ENCODE assay signal across 25 cellular contexts in the genomic region with DNA sequence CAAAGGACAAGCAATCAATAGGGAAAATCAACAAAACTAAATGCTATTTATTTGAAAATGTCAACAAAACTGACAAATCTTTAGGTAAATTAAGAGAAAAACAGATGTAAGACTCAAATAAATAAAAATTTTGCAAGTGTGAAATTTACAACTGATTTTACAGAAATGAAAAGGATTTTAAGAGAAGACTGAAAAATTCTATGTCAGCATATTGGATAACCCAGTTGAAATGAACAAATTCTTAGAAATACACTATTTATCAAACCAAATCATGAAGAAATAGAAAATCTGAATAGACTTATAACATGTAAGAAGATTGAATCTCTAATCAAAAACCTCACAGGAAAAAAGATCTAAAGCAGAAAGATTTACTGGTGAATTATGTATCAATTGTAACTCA. TPM values are rescaled to one million over a fixed set of nuclear protein-coding genes. Genes with fewer than 3 reads are reported as not detected.
A peak's percentile ranks its signal among the peaks of the same experiment; 100 is the strongest.
DNase-seq lines count a peak whose midpoint lies in the region; ATAC-seq, FAIRE-seq and TF ChIP-seq lines count a peak whose summit lies in the region.
"Had no signal": no experiment of that assay in that cellular context is flagged by ENCODE, and none has a peak within 500 bp of the region (broad histone marks: within the 10 kb centered on the region; RNA-seq: fewer than 3 reads in every experiment).

No MANE protein-coding gene starts in this region.

- no peak for TF ChIP-seq EP300 in K562 (IDR thresholded peaks at IDR 0.05; ENCODE audit: low read length)

- H3K27ac ChIP-seq in mammary epithelial cell (ENCODE audit: insufficient read depth, low read depth, low read length) (no peak overlapping the region), GM23338 (ENCODE audit: low read depth) (no peak overlapping the region), K562 (ENCODE audit: extremely low read depth, low read depth, low read length) (no peak overlapping the region), foreskin keratinocyte (peak overlapping the region; percentile 39), Karpas-422 (ENCODE audit: low read length) (no peak overlapping the region)
- H3K27ac ChIP-seq: 22Rv1 had no signal

- no peak for TF ChIP-seq RAD21 in K562 (CRISPR knock-in tag; conservative IDR thresholded peaks at IDR 0.05 in 1 of 2, IDR thresholded peaks at IDR 0.05 in 1 of 2)

- H3K4me3 ChIP-seq in mammary epithelial cell (replicated peaks in 1 of 3; ENCODE audit: insufficient read depth in 1 of 3, low read depth in 2 of 3, low read length in 3 of 3) (no peak overlapping the region), GM23338 (no peak overlapping the region), K562 (no peak overlapping the region), Karpas-422 (ENCODE audit: low read length) (no peak overlapping the region)
- H3K4me3 ChIP-seq: GM12878 had no signal

- no peak for TF ChIP-seq CTCF in MCF 10A (IDR thresholded peaks at IDR 0.05; ENCODE audit: unreplicated experiment)
- no peak for TF ChIP-seq CTCF in mammary epithelial cell (conservative IDR thresholded peaks at IDR 0.05 in 1 of 2, IDR thresholded peaks at IDR 0.05 in 1 of 2; ENCODE audit: extremely low read depth in 1 of 2, insufficient read depth in 1 of 2, low read depth in 1 of 2, low read length in 2 of 2)
- TF ChIP-seq CTCF in GM23338 (conservative IDR thresholded peaks at IDR 0.05; ENCODE audit: low read depth in 2 of 2) = no peak
- no peak for TF ChIP-seq CTCF in K562 (IDR thresholded peaks at IDR 0.05 in 2 of 3, conservative IDR thresholded peaks at IDR 0.05 in 1 of 3; ENCODE audit: insufficient read depth in 2 of 3, low read depth in 1 of 3, low read length in 3 of 3)
- TF ChIP-seq CTCF in foreskin keratinocyte (conservative IDR thresholded peaks at IDR 0.05) = no peak

- in situ Hi-C loops in mammary epithelial cell (cut with MboI; ENCODE audit: low sequenced_read_pairs in 2 of 2) = no loop called here
- in situ Hi-C loops in K562 (cut with MboI) = no loop called here

- ATAC-seq in GM23338 (no peak), K562 (no peak), foreskin keratinocyte (no peak)
- no peak for ATAC-seq in stimulated activated naive CD8-positive, alpha-beta T cell treated with anti-CD3 and anti-CD28 coated beads, Interleukin-15, amount 100 ng/mL, for 72 hours
- ATAC-seq: GM12878 had no signal

- H3K9me3 ChIP-seq in mammary epithelial cell (replicated peaks; ENCODE audit: insufficient read depth, low read length) (peaks cover 2% of the 10 kb centered on the region), K562 (replicated peaks; ENCODE audit: control insufficient read depth, insufficient read depth, low read depth, low read length) (no peaks in the 10 kb centered on the region), Karpas-422 (ENCODE audit: low read length) (no peaks in the 10 kb centered on the region)
- H3K9me3 ChIP-seq: BE2C had no signal

- 0 out of 2 replicates have a peak, but pooled peaks cover 3% of the 10 kb centered on the region for H3F3A ChIP-seq in GM23338 (replicated peaks; ENCODE audit: low read depth)

- H3K4me2 ChIP-seq in mammary epithelial cell (ENCODE audit: insufficient read depth, low read depth, low read length) = no peak overlapping the region
- H3K4me2 ChIP-seq in GM23338 = no peak overlapping the region
- no peak overlapping the region for H3K4me2 ChIP-seq in K562 (ENCODE audit: insufficient read depth, low read length)
- no peak overlapping the region for H3K4me2 ChIP-seq in Karpas-422 (ENCODE audit: low read depth, low read length, poor library complexity, severe bottlenecking)

- H3K4me3 Mint-ChIP-seq in MCF 10A (ENCODE audit: unreplicated experiment) (no peak overlapping the region), GM23338 (no peak overlapping the region)
- H3K4me3 Mint-ChIP-seq in stimulated activated naive CD8-positive, alpha-beta T cell treated with anti-CD3 and anti-CD28 coated beads, Interleukin-15, amount 100 ng/mL, for 72 hours = no peak overlapping the region
- H3K4me3 Mint-ChIP-seq: CD4-positive, alpha-beta memory T cell had no signal

- H2AFZ ChIP-seq in mammary epithelial cell (ENCODE audit: low read depth, low read length) (no peak overlapping the region), GM23338 (no peak overlapping the region), K562 (ENCODE audit: low read depth, low read length) (no peak overlapping the region), Karpas-422 (ENCODE audit: low read length) (no peak overlapping the region)

- DNase-seq in MCF 10A (ENCODE audit: unreplicated experiment) (no peak), mammary epithelial cell (no peak), GM23338 (ENCODE audit: low spot score) (no peak), K562 (ENCODE audit: extremely low read depth in 1 of 4, low spot score in 3 of 4) (no peak), foreskin keratinocyte (no peak), Karpas-422 (no peak)
- DNase-seq in activated CD4-positive, alpha-beta T cell treated with anti-CD3 and anti-CD28 coated beads, Interleukin-2, amount 50 U/mL, for 48 hours = no peak
- DNase-seq in stimulated activated naive CD8-positive, alpha-beta T cell treated with anti-CD3 and anti-CD28 coated beads, Interleukin-15, amount 100 ng/mL, for 72 hours = no peak
- DNase-seq: ACHN; AML-193; BE2C; C1 segment of cervical spinal cord; CD4-positive, alpha-beta memory T cell; DMS 273 treated with DMSO at 0.1 percent for 48 hours; DMS79; EL; GDM1; GOT3; H7; HCEC 1CT had no signal

- CTCF ChIA-PET in MCF 10A (lab: Yijun Ruan, JAX) = no interaction called here
- CTCF ChIA-PET in mammary epithelial cell (lab: Charles Lee; ENCODE audit: low non-redundant PET) = no interaction called here
- CTCF ChIA-PET in K562 (lab: Yijun Ruan, JAX; ENCODE audit: low intra/inter-chr PET ratio) = no interaction called here

- H3K9me2 ChIP-seq in GM23338 (ENCODE audit: insufficient read depth) (0 out of 2 replicates have a peak, but pooled peaks cover under 1% of the 10 kb centered on the region), Karpas-422 (replicated peaks; ENCODE audit: insufficient read depth, low read length) (no peaks in the 10 kb centered on the region)

- intact Hi-C loops in MCF 10A (cut with micrococcal nuclease) (no loop called here), mammary epithelial cell (cut with micrococcal nuclease) (no loop called here), K562 (cut with micrococcal nuclease) (no loop called here)

- H3K9ac ChIP-seq in mammary epithelial cell (ENCODE audit: insufficient read depth, low read length) (no peak overlapping the region), K562 (ENCODE audit: insufficient read depth in 1 of 2, low read depth in 2 of 2, low read length in 2 of 2) (no peak overlapping the region), Karpas-422 (ENCODE audit: low read length) (no peak overlapping the region)

- TF ChIP-seq POLR2A in K562 (conservative IDR thresholded peaks at IDR 0.05) = no peak

- H3K4me1 Mint-ChIP-seq in MCF 10A (ENCODE audit: insufficient read depth, unreplicated experiment) = peaks cover 12% of the 10 kb centered on the region
- peaks cover 42% of the 10 kb centered on the region for H3K4me1 Mint-ChIP-seq in GM23338
- H3K4me1 Mint-ChIP-seq in stimulated activated naive CD8-positive, alpha-beta T cell treated with anti-CD3 and anti-CD28 coated beads, Interleukin-15, amount 100 ng/mL, for 72 hours = no peaks in the 10 kb centered on the region
- H3K4me1 Mint-ChIP-seq: CD4-positive, alpha-beta memory T cell had no signal

- H3K9me3 Mint-ChIP-seq in MCF 10A (ENCODE audit: unreplicated experiment) = peaks cover 15% of the 10 kb centered on the region
- peaks cover 35% of the 10 kb centered on the region for H3K9me3 Mint-ChIP-seq in GM23338
- H3K9me3 Mint-ChIP-seq in stimulated activated naive CD8-positive, alpha-beta T cell treated with anti-CD3 and anti-CD28 coated beads, Interleukin-15, amount 100 ng/mL, for 72 hours = peaks cover 0 to 28% of the 10 kb centered on the region in 2 donors

- POLR2A ChIA-PET in MCF 10A (lab: Yijun Ruan, JAX) (no interaction called here), K562 (lab: Yijun Ruan, JAX) (no interaction called here)

- no peaks in the 10 kb centered on the region for H4K20me1 ChIP-seq in mammary epithelial cell (ENCODE audit: insufficient read depth, low read length)
- H4K20me1 ChIP-seq in GM23338 (replicated peaks; ENCODE audit: insufficient read depth) = no peaks in the 10 kb centered on the region
- H4K20me1 ChIP-seq in K562 (replicated peaks; ENCODE audit: control insufficient read depth, insufficient read depth, low read length) = no peaks in the 10 kb centered on the region
- H4K20me1 ChIP-seq in Karpas-422 (ENCODE audit: insufficient read depth, low read depth, low read length) = no peaks in the 10 kb centered on the region

- BruUV-seq in MCF 10A (replicated peaks; lab: Mats Ljungman, UMichigan) = no TSS peak
- no TSS peak for BruUV-seq in mammary epithelial cell (replicated peaks; lab: Mats Ljungman, UMichigan)
- no TSS peak for BruUV-seq in K562 (replicated peaks; lab: Mats Ljungman, UMichigan)

- no peak for FAIRE-seq in K562 (lab: Jason Lieb, UNC)
- FAIRE-seq: A204.1, D721Med, GM12878, GM19239 had no signal

- no peaks in the 10 kb centered on the region for H3K27me3 ChIP-seq in mammary epithelial cell (ENCODE audit: insufficient read depth, low read length)
- H3K27me3 ChIP-seq in GM23338 (ENCODE audit: insufficient read depth) = no peaks in the 10 kb centered on the region
- H3K27me3 ChIP-seq in K562 (ENCODE audit: control insufficient read depth in 2 of 2, insufficient read depth in 2 of 2, low read length in 2 of 2) = no peaks in the 10 kb centered on the region
- no peaks in the 10 kb centered on the region for H3K27me3 ChIP-seq in foreskin keratinocyte
- no peaks in the 10 kb centered on the region for H3K27me3 ChIP-seq in Karpas-422 (ENCODE audit: low read length)
- H3K27me3 ChIP-seq: BE2C had no signal

- no peaks in the 10 kb centered on the region for H3K36me3 Mint-ChIP-seq in MCF 10A (ENCODE audit: insufficient read depth, unreplicated experiment)
- H3K36me3 Mint-ChIP-seq in GM23338 (ENCODE audit: low read depth) = peaks cover 25% of the 10 kb centered on the region
- H3K36me3 Mint-ChIP-seq: CD4-positive, alpha-beta memory T cell had no signal

- H3K27ac Mint-ChIP-seq in MCF 10A (ENCODE audit: low read depth, unreplicated experiment) = peak overlapping the region; percentile 9
- peak overlapping the region; percentile 69; the same call in 1 of the 2 replicates for H3K27ac Mint-ChIP-seq in GM23338
- no peak overlapping the region for H3K27ac Mint-ChIP-seq in stimulated activated naive CD8-positive, alpha-beta T cell treated with anti-CD3 and anti-CD28 coated beads, Interleukin-15, amount 100 ng/mL, for 72 hours
- H3K27ac Mint-ChIP-seq: CD4-positive, alpha-beta memory T cell had no signal

- no peaks in the 10 kb centered on the region for H3K9me1 ChIP-seq in K562 (ENCODE audit: control insufficient read depth, insufficient read depth, low read length)

- dilution Hi-C loops in mammary epithelial cell (cut with HindIII; ENCODE audit: low sequenced_read_pairs) = loop anchor here (5.0 kb wide), 1 partner anchor 89 kb away; a partner anchor contains a TSS

- H3K27me3 Mint-ChIP-seq in MCF 10A (ENCODE audit: insufficient read depth, unreplicated experiment) = no peaks in the 10 kb centered on the region
- no peaks in the 10 kb centered on the region for H3K27me3 Mint-ChIP-seq in GM23338 (ENCODE audit: insufficient read depth, low read depth, poor library complexity)
- H3K27me3 Mint-ChIP-seq in stimulated activated naive CD8-positive, alpha-beta T cell treated with anti-CD3 and anti-CD28 coated beads, Interleukin-15, amount 100 ng/mL, for 72 hours = peaks cover 8% of the 10 kb centered on the region

- H3K79me2 ChIP-seq in mammary epithelial cell (ENCODE audit: insufficient read depth, low read length) (no peaks in the 10 kb centered on the region), GM23338 (replicated peaks; ENCODE audit: insufficient read depth) (no peaks in the 10 kb centered on the region), K562 (ENCODE audit: control insufficient read depth, insufficient read depth, low read length) (no peaks in the 10 kb centered on the region), Karpas-422 (ENCODE audit: low read length) (no peaks in the 10 kb centered on the region)

- H3K36me3 ChIP-seq in mammary epithelial cell (ENCODE audit: insufficient read depth, low read length) (no peaks in the 10 kb centered on the region), GM23338 (ENCODE audit: insufficient read depth) (peaks cover 4% of the 10 kb centered on the region; the same call in 1 of the 2 replicates), K562 (ENCODE audit: control insufficient read depth, insufficient read depth, low read length) (no peaks in the 10 kb centered on the region), Karpas-422 (ENCODE audit: insufficient read depth, low read length) (no peaks in the 10 kb centered on the region)
- H3K36me3 ChIP-seq: BE2C had no signal

- H3K4me1 ChIP-seq in mammary epithelial cell (ENCODE audit: insufficient read depth, low read length) (peaks cover 12% of the 10 kb centered on the region), GM23338 (ENCODE audit: insufficient read depth) (peaks cover 6% of the 10 kb centered on the region; the same call in 1 of the 2 replicates), K562 (replicated peaks in 1 of 2; ENCODE audit: control insufficient read depth in 2 of 2, insufficient read depth in 2 of 2, low read length in 2 of 2) (peaks cover 0 to 4% of the 10 kb centered on the region in 2 experiments; a peak in 1 of 5 replicates), foreskin keratinocyte (peaks cover 9% of the 10 kb centered on the region), Karpas-422 (ENCODE audit: low read length) (no peaks in the 10 kb centered on the region)
- H3K4me1 ChIP-seq: BE2C had no signal

RNA-seq across cellular contexts. Expression of a gene that starts 7.6 kb away (rescaled TPM):
- total RNA-seq in MCF 10A (2022) (not detected in 2 replicates), mammary epithelial cell (not detected), K562 (2014; rRNA removed) (0.33 TPM in 1 of 2 replicates, not detected in the other), K562 (2014; rRNA removed; fragmentation: Illumina TruSeq; extraction: Trizol) (0.22 and 0.41 TPM in 2 replicates), K562 (2015; rRNA removed; fragmentation: Illumina TruSeq; extraction: Trizol) (not detected in 2 replicates), K562 (2021) (0.76 TPM in 1 of 2 replicates, not detected in the other), foreskin keratinocyte (not detected in 2 replicates)
- polyA plus RNA-seq in mammary epithelial cell (not detected), GM23338 (2016; fragmentation: Nextera tagmentation; extraction: Ambion mirVana) (0.44 and 0.57 TPM in 2 replicates), K562 (2011; rRNA removed) (not detected in 2 replicates), K562 (2014; fragmentation: Illumina TruSeq; extraction: Trizol) (0.29 and 0.39 TPM in 2 replicates), K562 (2014; fragmentation: Nextera tagmentation; extraction: Ambion mirVana) (1 to 10 TPM; 1.9 to 2.0 TPM), K562 (2014; rRNA removed) (0.35 and 0.41 TPM in 2 replicates), foreskin keratinocyte (not detected in 2 replicates)
- not detected for polyA minus RNA-seq in mammary epithelial cell
- total RNA-seq in GM23338 (2014; rRNA removed; shearing (Covaris generic)) = not detected in 2 replicates
- not detected in 2 replicates for total RNA-seq in K562 (2011; cell fraction: chromatin; rRNA removed; ENCODE audit: low replicate concordance)
- not detected in 2 replicates for total RNA-seq in K562 (2011; cell fraction: nucleolus; rRNA removed)
- total RNA-seq in K562 (2011; cell fraction: nucleoplasm; rRNA removed) = not detected in 2 replicates
- polyA plus RNA-seq in K562 (2011; cell fraction: cytosol; rRNA removed) = not detected in 2 replicates
- polyA plus RNA-seq in K562 (2011; cell fraction: nucleus; rRNA removed) = not detected in 2 replicates
- 0.26 and 0.33 TPM in 2 replicates for polyA plus RNA-seq in K562 (2012)
- not detected in 2 replicates for polyA minus RNA-seq in K562 (2011; rRNA and poly(A)+ RNA removed)
- not detected in 2 replicates for polyA minus RNA-seq in K562 (2011; cell fraction: cytosol; rRNA and poly(A)+ RNA removed)
- not detected in 2 replicates for polyA minus RNA-seq in K562 (2011; cell fraction: nucleus; rRNA and poly(A)+ RNA removed)
- total RNA-seq in Karpas-422 (2014; rRNA removed; shearing (Covaris generic); ENCODE audit: low replicate concordance) = not detected in 2 replicates
- total RNA-seq: CD4-positive, alpha-beta memory T cell; GM12878; H7 had no signal
- polyA plus RNA-seq: CD4-positive, alpha-beta memory T cell had no signal

RNA-seq across cellular contexts. Expression of a gene that starts 26.6 kb away (rescaled TPM):
- total RNA-seq in MCF 10A (2022) = not detected in 2 replicates
- total RNA-seq in mammary epithelial cell = under 1 TPM in 1 of 2 donors, not detected in 1; 0.47 TPM
- not detected for polyA plus RNA-seq in mammary epithelial cell
- not detected for polyA minus RNA-seq in mammary epithelial cell
- total RNA-seq in GM23338 (2014; rRNA removed; shearing (Covaris generic)) = not detected in 2 replicates
- polyA plus RNA-seq in GM23338 (2016; fragmentation: Nextera tagmentation; extraction: Ambion mirVana) = not detected in 2 replicates
- total RNA-seq in K562 (2011; cell fraction: chromatin; rRNA removed; ENCODE audit: low replicate concordance) = not detected in 2 replicates
- not detected in 2 replicates for total RNA-seq in K562 (2011; cell fraction: nucleolus; rRNA removed)
- not detected in 2 replicates for total RNA-seq in K562 (2011; cell fraction: nucleoplasm; rRNA removed)
- total RNA-seq in K562 (2014; rRNA removed) = not detected in 2 replicates
- total RNA-seq in K562 (2014; rRNA removed; fragmentation: Illumina TruSeq; extraction: Trizol) = not detected in 2 replicates
- total RNA-seq in K562 (2015; rRNA removed; fragmentation: Illumina TruSeq; extraction: Trizol) = not detected in 2 replicates
- not detected in 2 replicates for total RNA-seq in K562 (2021)
- not detected in 2 replicates for polyA plus RNA-seq in K562 (2011; rRNA removed)
- polyA plus RNA-seq in K562 (2011; cell fraction: cytosol; rRNA removed) = not detected in 2 replicates
- not detected in 2 replicates for polyA plus RNA-seq in K562 (2011; cell fraction: nucleus; rRNA removed)
- polyA plus RNA-seq in K562 (2012) = not detected in 2 replicates
- polyA plus RNA-seq in K562 (2014; fragmentation: Illumina TruSeq; extraction: Trizol) = not detected in 2 replicates
- polyA plus RNA-seq in K562 (2014; fragmentation: Nextera tagmentation; extraction: Ambion mirVana) = not detected
- not detected in 2 replicates for polyA plus RNA-seq in K562 (2014; rRNA removed)
- not detected in 2 replicates for polyA minus RNA-seq in K562 (2011; rRNA and poly(A)+ RNA removed)
- polyA minus RNA-seq in K562 (2011; cell fraction: cytosol; rRNA and poly(A)+ RNA removed) = not detected in 2 replicates
- polyA minus RNA-seq in K562 (2011; cell fraction: nucleus; rRNA and poly(A)+ RNA removed) = not detected in 2 replicates
- total RNA-seq in foreskin keratinocyte = 3.5 and 5.9 TPM in 2 replicates
- polyA plus RNA-seq in foreskin keratinocyte = 3.4 and 4.3 TPM in 2 replicates
- total RNA-seq in Karpas-422 (2014; rRNA removed; shearing (Covaris generic); ENCODE audit: low replicate concordance) = not detected in 2 replicates
- total RNA-seq: CD4-positive, alpha-beta memory T cell; GM12878; H7 had no signal
- polyA plus RNA-seq: CD4-positive, alpha-beta memory T cell; GM12878 had no signal

RNA-seq across cellular contexts. Expression of a gene that starts 29.7 kb away (rescaled TPM):
- not detected in 2 replicates for total RNA-seq in MCF 10A (2022)
- total RNA-seq in mammary epithelial cell = not detected
- not detected for polyA plus RNA-seq in mammary epithelial cell
- polyA minus RNA-seq in mammary epithelial cell = not detected
- total RNA-seq in GM23338 (2014; rRNA removed; shearing (Covaris generic)) = not detected in 2 replicates
- not detected in 2 replicates for polyA plus RNA-seq in GM23338 (2016; fragmentation: Nextera tagmentation; extraction: Ambion mirVana)
- total RNA-seq in K562 (2011; cell fraction: chromatin; rRNA removed; ENCODE audit: low replicate concordance) = not detected in 2 replicates
- total RNA-seq in K562 (2011; cell fraction: nucleolus; rRNA removed) = not detected in 2 replicates
- not detected in 2 replicates for total RNA-seq in K562 (2011; cell fraction: nucleoplasm; rRNA removed)
- not detected in 2 replicates for total RNA-seq in K562 (2014; rRNA removed)
- not detected in 2 replicates for total RNA-seq in K562 (2014; rRNA removed; fragmentation: Illumina TruSeq; extraction: Trizol)
- not detected in 2 replicates for total RNA-seq in K562 (2015; rRNA removed; fragmentation: Illumina TruSeq; extraction: Trizol)
- not detected in 2 replicates for total RNA-seq in K562 (2021)
- not detected in 2 replicates for polyA plus RNA-seq in K562 (2011; rRNA removed)
- not detected in 2 replicates for polyA plus RNA-seq in K562 (2011; cell fraction: cytosol; rRNA removed)
- not detected in 2 replicates for polyA plus RNA-seq in K562 (2011; cell fraction: nucleus; rRNA removed)
- polyA plus RNA-seq in K562 (2012) = not detected in 2 replicates
- polyA plus RNA-seq in K562 (2014; fragmentation: Illumina TruSeq; extraction: Trizol) = not detected in 2 replicates
- polyA plus RNA-seq in K562 (2014; fragmentation: Nextera tagmentation; extraction: Ambion mirVana) = not detected
- polyA plus RNA-seq in K562 (2014; rRNA removed) = not detected in 2 replicates
- polyA minus RNA-seq in K562 (2011; rRNA and poly(A)+ RNA removed) = not detected in 2 replicates
- not detected in 2 replicates for polyA minus RNA-seq in K562 (2011; cell fraction: cytosol; rRNA and poly(A)+ RNA removed)
- not detected in 2 replicates for polyA minus RNA-seq in K562 (2011; cell fraction: nucleus; rRNA and poly(A)+ RNA removed)
- 2.7 and 3.1 TPM in 2 replicates for total RNA-seq in foreskin keratinocyte
- 1.4 and 2.9 TPM in 2 replicates for polyA plus RNA-seq in foreskin keratinocyte
- total RNA-seq in Karpas-422 (2014; rRNA removed; shearing (Covaris generic); ENCODE audit: low replicate concordance) = not detected in 2 replicates
- total RNA-seq: CD4-positive, alpha-beta memory T cell; GM12878; H7 had no signal
- polyA plus RNA-seq: CD4-positive, alpha-beta memory T cell had no signal

RNA-seq across cellular contexts. Expression of a gene that starts 49.5 kb away (rescaled TPM):
- not detected in 2 replicates for total RNA-seq in MCF 10A (2022)
- total RNA-seq in mammary epithelial cell = not detected
- not detected for polyA plus RNA-seq in mammary epithelial cell
- polyA minus RNA-seq in mammary epithelial cell = not detected
- total RNA-seq in GM23338 (2014; rRNA removed; shearing (Covaris generic)) = not detected in 2 replicates
- polyA plus RNA-seq in GM23338 (2016; fragmentation: Nextera tagmentation; extraction: Ambion mirVana) = not detected in 2 replicates
- not detected in 2 replicates for total RNA-seq in K562 (2011; cell fraction: chromatin; rRNA removed; ENCODE audit: low replicate concordance)
- total RNA-seq in K562 (2011; cell fraction: nucleolus; rRNA removed) = not detected in 2 replicates
- not detected in 2 replicates for total RNA-seq in K562 (2011; cell fraction: nucleoplasm; rRNA removed)
- not detected in 2 replicates for total RNA-seq in K562 (2014; rRNA removed)
- not detected in 2 replicates for total RNA-seq in K562 (2014; rRNA removed; fragmentation: Illumina TruSeq; extraction: Trizol)
- total RNA-seq in K562 (2015; rRNA removed; fragmentation: Illumina TruSeq; extraction: Trizol) = not detected in 2 replicates
- total RNA-seq in K562 (2021) = not detected in 2 replicates
- not detected in 2 replicates for polyA plus RNA-seq in K562 (2011; rRNA removed)
- polyA plus RNA-seq in K562 (2011; cell fraction: cytosol; rRNA removed) = not detected in 2 replicates
- polyA plus RNA-seq in K562 (2011; cell fraction: nucleus; rRNA removed) = not detected in 2 replicates
- not detected in 2 replicates for polyA plus RNA-seq in K562 (2012)
- not detected in 2 replicates for polyA plus RNA-seq in K562 (2014; fragmentation: Illumina TruSeq; extraction: Trizol)
- not detected for polyA plus RNA-seq in K562 (2014; fragmentation: Nextera tagmentation; extraction: Ambion mirVana)
- not detected in 2 replicates for polyA plus RNA-seq in K562 (2014; rRNA removed)
- not detected in 2 replicates for polyA minus RNA-seq in K562 (2011; rRNA and poly(A)+ RNA removed)
- polyA minus RNA-seq in K562 (2011; cell fraction: cytosol; rRNA and poly(A)+ RNA removed) = not detected in 2 replicates
- polyA minus RNA-seq in K562 (2011; cell fraction: nucleus; rRNA and poly(A)+ RNA removed) = not detected in 2 replicates
- total RNA-seq in foreskin keratinocyte = 0.18 TPM in 1 of 2 replicates, not detected in the other
- 0.21 TPM in 1 of 2 replicates, not detected in the other for polyA plus RNA-seq in foreskin keratinocyte
- not detected in 2 replicates for total RNA-seq in Karpas-422 (2014; rRNA removed; shearing (Covaris generic); ENCODE audit: low replicate concordance)
- total RNA-seq: CD4-positive, alpha-beta memory T cell; GM12878; H7 had no signal
- polyA plus RNA-seq: CD4-positive, alpha-beta memory T cell; GM12878 had no signal

Comparison
In these comparisons a context has a peak if more than half of its experiments do, and no peak if none do; other contexts are left out.
1. H3K27ac Mint-ChIP-seq: peak in MCF 10A (single experiment) and GM23338 (single experiment); none in stimulated activated naive CD8-positive, alpha-beta T cell treated with anti-CD3 and anti-CD28 coated beads, Interleukin-15, amount 100 ng/mL, for 72 hours (0 of 2).